8 cellular contexts compared by ENCODE assay signal in the genomic region with DNA sequence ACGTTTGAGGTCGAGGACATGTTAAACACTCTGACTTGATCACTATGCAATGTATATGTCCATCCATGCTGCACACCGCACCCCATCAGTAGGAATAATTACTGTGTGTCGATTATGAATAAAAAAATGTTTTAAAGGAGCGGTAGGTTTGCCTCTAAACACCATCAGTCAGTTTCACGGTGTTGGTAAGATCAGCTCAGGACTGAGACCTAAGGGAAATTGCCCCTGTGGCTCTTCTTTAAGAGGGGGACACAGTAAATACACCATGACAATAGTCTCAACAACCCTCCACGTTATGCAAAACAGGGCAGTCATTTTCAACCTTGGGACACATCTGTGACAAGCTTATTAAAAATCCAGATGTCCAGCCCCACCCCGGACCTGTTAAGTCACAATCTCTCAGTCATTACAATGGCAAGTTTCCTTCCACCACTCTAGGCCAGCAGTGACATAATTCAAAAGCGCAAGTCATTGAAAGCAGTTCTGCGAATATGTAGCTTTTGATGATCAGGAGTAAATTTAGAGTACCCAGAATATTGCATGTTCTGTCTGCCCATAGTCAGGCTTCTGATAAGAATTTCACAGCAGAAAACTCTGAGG. TPM values are rescaled to one million over a fixed set of nuclear protein-coding genes. Genes with fewer than 3 reads are reported as not detected.
DNase-seq lines count a peak whose midpoint lies in the region; ATAC-seq and TF ChIP-seq lines count a peak whose summit lies in the region.

No MANE protein-coding gene starts in this region.

- H3K36me3 ChIP-seq in ES-I3 (ENCODE audit: insufficient read depth, low read length) (peaks cover 2% of the 10 kb centered on the region), OCI-LY3 (replicated peaks; ENCODE audit: low read depth, low read length) (peaks cover 9% of the 10 kb centered on the region), endodermal cell (ENCODE audit: control insufficient read depth, insufficient read depth, low read length) (peaks cover 28% of the 10 kb centered on the region), neural cell (ENCODE audit: insufficient read depth, low read length) (no peaks in the 10 kb centered on the region)

- H2AFZ ChIP-seq in OCI-LY3 (ENCODE audit: low read depth, low read length), result no peak overlapping the region
- peak overlapping the region; percentile 5 for H2AFZ ChIP-seq in neural cell (ENCODE audit: low read depth, low read length)

- H3K4me1 Mint-ChIP-seq in endodermal cell, result peaks cover 28% of the 10 kb centered on the region

- WGBS in endodermal cell (ENCODE audit: insufficient coverage in 1 of 2, insufficient read length in 1 of 2), 2 experiments, result 39 to 42% methylated on average over 10 of the region's 10 CpGs

- H3K9ac ChIP-seq in ES-I3 (ENCODE audit: low read depth, low read length) (peak overlapping the region; percentile 78), OCI-LY3 (ENCODE audit: low read length) (peak overlapping the region; percentile 59), endodermal cell (ENCODE audit: extremely low read depth, low read length, poor library complexity, severe bottlenecking) (peak overlapping the region; percentile 81), neural cell (ENCODE audit: low read length) (peak overlapping the region; percentile 83)

- no peak for DNase-seq in endodermal cell
- DNase-seq in SHP77 treated with DMSO at 0.1 percent for 48 hours (lab: John Stamatoyannopoulos, UW), result no peak
- no peak for DNase-seq in hypothalamus (lab: John Stamatoyannopoulos, UW)
- DNase-seq in activated gamma-delta T cell treated with Interleukin-2 at 50 U/mL for 16 hours, result no peak

- H3K4me3 ChIP-seq in OCI-LY3 (ENCODE audit: low read length) (peak overlapping the region; percentile 92), endodermal cell (ENCODE audit: low read length) (peak overlapping the region; percentile 95), neural cell (ENCODE audit: low read length) (peak overlapping the region; percentile 89)

- H3K27me3 ChIP-seq in OCI-LY3 (ENCODE audit: low read depth, low read length) (no peaks in the 10 kb centered on the region), endodermal cell (ENCODE audit: control insufficient read depth, insufficient read depth, low read length, poor library complexity, severe bottlenecking) (no peaks in the 10 kb centered on the region), neural cell (ENCODE audit: insufficient read depth, low read depth, low read length) (no peaks in the 10 kb centered on the region)

- H3K9me3 ChIP-seq in ES-I3 (ENCODE audit: control insufficient read depth, insufficient read depth, low read length), result peaks cover 4% of the 10 kb centered on the region; the same call in 1 of the 2 replicates
- no peaks in the 10 kb centered on the region for H3K9me3 ChIP-seq in OCI-LY3 (ENCODE audit: insufficient read depth, low read length)
- peaks cover 14% of the 10 kb centered on the region for H3K9me3 ChIP-seq in endodermal cell (ENCODE audit: control insufficient read depth, low read length)
- H3K9me3 ChIP-seq in neural cell (ENCODE audit: low read length), result no peaks in the 10 kb centered on the region

- no peaks in the 10 kb centered on the region for H3F3A ChIP-seq in neural cell (ENCODE audit: insufficient read depth, low read length, poor library complexity, severe bottlenecking)

- H4K20me1 ChIP-seq in OCI-LY3 (ENCODE audit: insufficient read depth, low read length), result no peaks in the 10 kb centered on the region
- no peaks in the 10 kb centered on the region for H4K20me1 ChIP-seq in neural cell (ENCODE audit: insufficient read depth)

- no peaks in the 10 kb centered on the region for H3K27me3 Mint-ChIP-seq in endodermal cell (ENCODE audit: insufficient read depth)

- H3K4me1 ChIP-seq in ES-I3 (ENCODE audit: insufficient read depth, low read length) (0 out of 2 replicates have a peak, but pooled peaks cover 4% of the 10 kb centered on the region), OCI-LY3 (ENCODE audit: low read length) (peaks cover 10% of the 10 kb centered on the region), endodermal cell (ENCODE audit: control insufficient read depth, insufficient read depth, low read length) (peaks cover 4% of the 10 kb centered on the region)

- H3K79me2 ChIP-seq in OCI-LY3 (ENCODE audit: low read length) (peaks cover 35% of the 10 kb centered on the region), neural cell (replicated peaks; ENCODE audit: insufficient read depth, low read length) (peaks cover 45% of the 10 kb centered on the region)

- TF ChIP-seq CTCF in OCI-LY3 (IDR thresholded peaks at IDR 0.05; ENCODE audit: low read depth, low read length) (no peak), endodermal cell (conservative IDR thresholded peaks at IDR 0.05) (no peak), neural cell (IDR thresholded peaks at IDR 0.05; ENCODE audit: poor library complexity, severe bottlenecking) (no peak)

- no peak for TF ChIP-seq EP300 in neural cell (conservative IDR thresholded peaks at IDR 0.05; ENCODE audit: poor library complexity, severe bottlenecking)

- H3K27ac Mint-ChIP-seq in endodermal cell, result peak overlapping the region; percentile 84

- H3K4me3 Mint-ChIP-seq in endodermal cell, result peak overlapping the region; percentile 79

- H3K9me3 Mint-ChIP-seq in endodermal cell, result peaks cover 13% of the 10 kb centered on the region

- peaks cover 35% of the 10 kb centered on the region for H3K36me3 Mint-ChIP-seq in endodermal cell (ENCODE audit: low read depth)

- H3K4me2 ChIP-seq in OCI-LY3 (ENCODE audit: low read length) (peak overlapping the region; percentile 88), neural cell (ENCODE audit: low read length) (peak overlapping the region; percentile 94)

- no peak for ATAC-seq in HG02623 (IDR thresholded peaks at IDR 0.05; ENCODE audit: unreplicated experiment)

- H3K9me2 ChIP-seq in neural cell (ENCODE audit: insufficient read depth, low read length), result no peaks in the 10 kb centered on the region

- no peak for TF ChIP-seq RAD21 in neural cell (conservative IDR thresholded peaks at IDR 0.05)

- H3K27ac ChIP-seq in OCI-LY3 (ENCODE audit: low read length) (no peak overlapping the region), endodermal cell (ENCODE audit: low read depth, low read length) (no peak overlapping the region), neural cell (ENCODE audit: low read length) (peak overlapping the region; percentile 57)

TF ChIP-seq in neural cell, 6 proteins besides CTCF, POLR2A, EP300 and RAD21:
- TF ChIP-seq POLR2AphosphoS5 (IDR thresholded peaks at IDR 0.05), result no peak
- TF ChIP-seq, protein P1, sequence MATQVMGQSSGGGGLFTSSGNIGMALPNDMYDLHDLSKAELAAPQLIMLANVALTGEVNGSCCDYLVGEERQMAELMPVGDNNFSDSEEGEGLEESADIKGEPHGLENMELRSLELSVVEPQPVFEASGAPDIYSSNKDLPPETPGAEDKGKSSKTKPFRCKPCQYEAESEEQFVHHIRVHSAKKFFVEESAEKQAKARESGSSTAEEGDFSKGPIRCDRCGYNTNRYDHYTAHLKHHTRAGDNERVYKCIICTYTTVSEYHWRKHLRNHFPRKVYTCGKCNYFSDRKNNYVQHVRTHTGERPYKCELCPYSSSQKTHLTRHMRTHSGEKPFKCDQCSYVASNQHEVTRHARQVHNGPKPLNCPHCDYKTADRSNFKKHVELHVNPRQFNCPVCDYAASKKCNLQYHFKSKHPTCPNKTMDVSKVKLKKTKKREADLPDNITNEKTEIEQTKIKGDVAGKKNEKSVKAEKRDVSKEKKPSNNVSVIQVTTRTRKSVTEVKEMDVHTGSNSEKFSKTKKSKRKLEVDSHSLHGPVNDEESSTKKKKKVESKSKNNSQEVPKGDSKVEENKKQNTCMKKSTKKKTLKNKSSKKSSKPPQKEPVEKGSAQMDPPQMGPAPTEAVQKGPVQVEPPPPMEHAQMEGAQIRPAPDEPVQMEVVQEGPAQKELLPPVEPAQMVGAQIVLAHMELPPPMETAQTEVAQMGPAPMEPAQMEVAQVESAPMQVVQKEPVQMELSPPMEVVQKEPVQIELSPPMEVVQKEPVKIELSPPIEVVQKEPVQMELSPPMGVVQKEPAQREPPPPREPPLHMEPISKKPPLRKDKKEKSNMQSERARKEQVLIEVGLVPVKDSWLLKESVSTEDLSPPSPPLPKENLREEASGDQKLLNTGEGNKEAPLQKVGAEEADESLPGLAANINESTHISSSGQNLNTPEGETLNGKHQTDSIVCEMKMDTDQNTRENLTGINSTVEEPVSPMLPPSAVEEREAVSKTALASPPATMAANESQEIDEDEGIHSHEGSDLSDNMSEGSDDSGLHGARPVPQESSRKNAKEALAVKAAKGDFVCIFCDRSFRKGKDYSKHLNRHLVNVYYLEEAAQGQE (IDR thresholded peaks at IDR 0.05; ENCODE audit: borderline replicate concordance), result no peak
- TF ChIP-seq EZH2 (IDR thresholded peaks at IDR 0.05; ENCODE audit: borderline replicate concordance, insufficient read depth, low read length, poor library complexity, severe bottlenecking), result no peak
- TF ChIP-seq SMC3 (conservative IDR thresholded peaks at IDR 0.05; ENCODE audit: poor library complexity), result no peak
- TF ChIP-seq MXI1 (conservative IDR thresholded peaks at IDR 0.05; ENCODE audit: poor library complexity, severe bottlenecking), result no peak
- no peak for TF ChIP-seq TAF1 (IDR thresholded peaks at IDR 0.05; ENCODE audit: low read depth)

RNA-seq across cellular contexts. Expression of gene ATMIN, which starts 1.2 kb away (rescaled TPM):
- total RNA-seq in endodermal cell, result 10 to 100 TPM; 45.7 to 53.6 TPM
- 56.0 TPM for polyA plus RNA-seq in endodermal cell (2013, experiment 1 of 2)
- 54.3 TPM for polyA plus RNA-seq in endodermal cell (2013, experiment 2 of 2)
- 62.3 and 75.9 TPM in 2 replicates for polyA plus RNA-seq in neural cell
- polyA minus RNA-seq in neural cell, result 119 and 120 TPM in 2 replicates

RNA-seq across cellular contexts. Expression of gene CENPN, which starts 29.8 kb away (rescaled TPM):
- 10 to 100 TPM; 45.1 to 52.8 TPM for total RNA-seq in endodermal cell
- 53.6 TPM for polyA plus RNA-seq in endodermal cell (2013, experiment 1 of 2)
- 55.8 TPM for polyA plus RNA-seq in endodermal cell (2013, experiment 2 of 2)
- 1.9 and 5.3 TPM in 2 replicates for polyA plus RNA-seq in neural cell
- 2.7 and 2.9 TPM in 2 replicates for polyA minus RNA-seq in neural cell

RNA-seq across cellular contexts. Expression of gene CMC2, which starts 30.2 kb away (rescaled TPM):
- 100 to 1,000 TPM in 1 of 2 donors, 10 to 100 TPM in 1; 73.8 to 103 TPM for total RNA-seq in endodermal cell
- 127 TPM for polyA plus RNA-seq in endodermal cell (2013, experiment 1 of 2)
- polyA plus RNA-seq in endodermal cell (2013, experiment 2 of 2), result 147 TPM
- polyA plus RNA-seq in neural cell, result 168 and 172 TPM in 2 replicates
- 31.7 and 41.3 TPM in 2 replicates for polyA minus RNA-seq in neural cell

RNA-seq across cellular contexts. Expression of gene C16orf46, which starts 40.2 kb away (rescaled TPM):
- total RNA-seq in endodermal cell, result 1 to 10 TPM; 2.9 to 3.9 TPM
- 3.2 TPM for polyA plus RNA-seq in endodermal cell (2013, experiment 1 of 2)
- polyA plus RNA-seq in endodermal cell (2013, experiment 2 of 2), result 2.9 TPM
- 8.7 TPM in 2 replicates for polyA plus RNA-seq in neural cell
- polyA minus RNA-seq in neural cell, result 5.2 and 8.0 TPM in 2 replicates

RNA-seq across cellular contexts. Expression of gene GCSH, which starts 59.3 kb away (rescaled TPM):
- 100 to 1,000 TPM; 109 to 118 TPM for total RNA-seq in endodermal cell
- polyA plus RNA-seq in endodermal cell (2013, experiment 1 of 2), result 96.8 TPM
- 109 TPM for polyA plus RNA-seq in endodermal cell (2013, experiment 2 of 2)
- polyA plus RNA-seq in neural cell, result 66.0 and 81.8 TPM in 2 replicates
- polyA minus RNA-seq in neural cell, result 25.6 and 26.7 TPM in 2 replicates
